In the genomic region with DNA sequence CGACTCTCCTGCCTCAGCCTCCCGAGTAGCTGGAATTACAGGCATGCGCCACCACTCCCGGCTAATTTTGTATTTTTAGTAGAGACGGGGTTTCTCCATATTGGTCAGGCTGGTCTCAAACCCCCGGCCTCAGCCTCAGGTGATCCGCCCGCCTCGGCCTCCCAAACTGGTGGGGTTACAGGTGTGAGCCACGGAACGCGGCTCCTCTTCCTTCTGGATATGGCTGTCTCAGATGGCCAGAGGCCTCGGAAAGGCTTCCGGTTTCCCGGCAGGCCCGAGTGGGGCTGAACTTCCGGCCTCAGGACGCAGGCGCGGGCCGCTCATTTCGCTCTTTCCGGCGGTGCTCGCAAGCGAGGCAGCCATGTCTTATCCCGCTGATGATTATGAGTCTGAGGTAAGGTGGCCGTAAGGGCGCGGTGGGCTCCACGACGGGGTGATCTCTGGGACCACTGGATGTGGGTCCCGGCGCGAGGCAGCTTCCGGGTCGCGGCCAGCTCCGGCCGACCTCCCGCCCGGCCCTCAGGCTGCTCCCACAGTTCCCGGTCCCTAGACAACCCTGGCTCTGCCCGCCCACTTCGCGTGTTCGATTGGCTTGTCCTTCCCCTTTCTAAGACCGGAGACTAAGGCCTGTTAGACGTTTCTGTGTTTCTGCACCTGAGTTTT, we compare ENCODE assay signal across 8 cellular contexts. TPM values are rescaled to one million over a fixed set of nuclear protein-coding genes. Genes with fewer than 3 reads are reported as not detected.
DNase-seq lines count a peak whose midpoint lies in the region; ATAC-seq lines count a peak whose summit lies in the region.

A gene (plus strand): TSS at position 331 of the 663 bp plus-strand sequence. CDS start 31 bp downstream, at position 362.

- DNase-seq in AG08396 (ENCODE audit: low spot score) (peak; percentile 95), NCI-H526 (lab: John Stamatoyannopoulos, UW) (peak; percentile 51 to 88), cortex of kidney (lab: John Stamatoyannopoulos, UW) (peak; percentile 82), left colon (peak; percentile 92 to 93)
- peak; percentile 91 for DNase-seq in activated CD4-positive, alpha-beta T cell treated with anti-CD3 and anti-CD28 coated beads, Interleukin-2, amount 10 ng/mL, durations not matched to agents 7 days and 5 days
- peak; percentile 76 to 82 for DNase-seq in stimulated activated CD4-positive, alpha-beta T cell treated with anti-CD3 and anti-CD28 coated beads, Interleukin-1b, Interleukin-23, amount 100 ng/mL, for 4 hours (ENCODE audit: low read depth in 2 of 2)

- intact Hi-C loops in left colon (cut with DNase I, micrococcal nuclease) = no loop called here

- H3K36me3 Mint-ChIP-seq in activated CD4-positive, alpha-beta T cell treated with anti-CD3 and anti-CD28 coated beads, Interleukin-2, amount 10 ng/mL, durations not matched to agents 7 days and 5 days (ENCODE audit: low read depth) = peaks cover 33% of the 10 kb centered on the region

- peak; percentile 62 for ATAC-seq in GM19023 (IDR thresholded peaks at IDR 0.05; ENCODE audit: unreplicated experiment)
- ATAC-seq in HG03378 (IDR thresholded peaks at IDR 0.05; ENCODE audit: unreplicated experiment) = peak; percentile 61
- ATAC-seq in left colon = peak; percentile 85

- peak within 1 kb of the TSS; percentile 98 for H3K27ac Mint-ChIP-seq in activated CD4-positive, alpha-beta T cell treated with anti-CD3 and anti-CD28 coated beads, Interleukin-2, amount 10 ng/mL, durations not matched to agents 7 days and 5 days

- peak within 1 kb of the TSS; percentile 87 for H3K4me3 Mint-ChIP-seq in activated CD4-positive, alpha-beta T cell treated with anti-CD3 and anti-CD28 coated beads, Interleukin-2, amount 10 ng/mL, durations not matched to agents 7 days and 5 days

- POLR2A ChIA-PET in activated CD4-positive, alpha-beta T cell treated with anti-CD3 and anti-CD28 coated beads, Interleukin-2, amount 10 ng/mL, durations not matched to agents 7 days and 5 days (lab: Charles Lee) = interaction anchor here (0.9 kb wide), 1 partner anchor 47 kb away, joined by 3 read pairs; no protein-coding TSS in a partner anchor

- H3K27me3 Mint-ChIP-seq in activated CD4-positive, alpha-beta T cell treated with anti-CD3 and anti-CD28 coated beads, Interleukin-2, amount 10 ng/mL, durations not matched to agents 7 days and 5 days = no peaks in the 10 kb centered on the region

- peaks cover 4% of the 10 kb centered on the region for H3K9me3 Mint-ChIP-seq in activated CD4-positive, alpha-beta T cell treated with anti-CD3 and anti-CD28 coated beads, Interleukin-2, amount 10 ng/mL, durations not matched to agents 7 days and 5 days

- peaks cover 50% of the 10 kb centered on the region for H3K4me1 Mint-ChIP-seq in activated CD4-positive, alpha-beta T cell treated with anti-CD3 and anti-CD28 coated beads, Interleukin-2, amount 10 ng/mL, durations not matched to agents 7 days and 5 days

- CTCF ChIA-PET in activated CD4-positive, alpha-beta T cell treated with anti-CD3 and anti-CD28 coated beads, Interleukin-2, amount 10 ng/mL, durations not matched to agents 7 days and 5 days (lab: Charles Lee) = interaction anchor here (1.0 to 1.2 kb wide), 2 partner anchors 14 to 83 kb away, joined by 4 read pairs; no protein-coding TSS in a partner anchor

RNA-seq across cellular contexts. Expression of the gene that starts here (rescaled TPM):
- 100 to 1,000 TPM; 444 to 449 TPM for total RNA-seq in activated CD4-positive, alpha-beta T cell treated with anti-CD3 and anti-CD28 coated beads, Interleukin-2, amount 10 ng/mL, durations not matched to agents 7 days and 5 days
- total RNA-seq in left colon = 100 to 1,000 TPM; 362 to 388 TPM

Comparison
In these comparisons a context has a peak if more than half of its experiments do, and no peak if none do; other contexts are left out.
1. Peak in every context shown above with its lines: DNase-seq and ATAC-seq.